In the genomic region with DNA sequence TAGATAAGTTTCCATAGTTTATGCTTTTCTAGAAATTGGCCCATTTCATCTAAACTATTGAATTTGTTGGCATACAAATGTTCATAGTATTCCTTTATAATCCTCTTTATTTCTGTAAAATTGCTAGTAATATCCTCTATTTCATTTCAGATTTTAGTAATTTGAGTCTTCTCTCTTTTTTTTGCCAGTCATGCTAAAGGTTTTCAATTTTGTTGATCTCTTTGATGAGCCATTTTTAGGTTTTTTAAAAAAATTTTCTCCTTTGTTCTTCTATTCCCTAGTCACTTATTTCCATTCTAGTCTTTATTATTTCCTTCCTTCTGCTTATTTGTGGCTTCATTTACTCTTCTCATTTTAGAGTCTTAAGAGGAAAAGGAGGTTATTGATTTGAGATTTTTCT, we compare ENCODE assay signal across 2 cellular contexts.
TF ChIP-seq lines count a peak whose summit lies in the region.

No MANE protein-coding gene starts in this region.

TF ChIP-seq in HepG2, 621 proteins besides CTCF, POLR2A, EP300 and RAD21:
- TF ChIP-seq GLI4 (CRISPR knock-in tag; IDR thresholded peaks at IDR 0.05; ENCODE audit: borderline replicate concordance) (no peak), NFE2L2 (IDR thresholded peaks at IDR 0.05; ENCODE audit: low read length) (peak; percentile 65)

TF ChIP-seq in IMR-90, 13 proteins besides CTCF, POLR2A, EP300 and RAD21:
- TF ChIP-seq NFE2L2 (IDR thresholded peaks at IDR 0.05; ENCODE audit: low read depth, low read length) (peak; percentile 43; the same call in 1 of the 2 replicates), RFX5 (IDR thresholded peaks at IDR 0.05; ENCODE audit: low read depth, low read length) (no peak), MAZ (IDR thresholded peaks at IDR 0.05; ENCODE audit: borderline replicate concordance, low read depth, low read length) (no peak), BHLHE40 (IDR thresholded peaks at IDR 0.05; ENCODE audit: low read depth, low read length) (no peak), CHD1 (IDR thresholded peaks at IDR 0.05; ENCODE audit: low read depth, low read length) (no peak), SMC3 (IDR thresholded peaks at IDR 0.05; ENCODE audit: low read depth, low read length) (no peak), RCOR1 (IDR thresholded peaks at IDR 0.05; ENCODE audit: insufficient replicate concordance, low read length) (no peak)
- TF ChIP-seq, protein P1, sequence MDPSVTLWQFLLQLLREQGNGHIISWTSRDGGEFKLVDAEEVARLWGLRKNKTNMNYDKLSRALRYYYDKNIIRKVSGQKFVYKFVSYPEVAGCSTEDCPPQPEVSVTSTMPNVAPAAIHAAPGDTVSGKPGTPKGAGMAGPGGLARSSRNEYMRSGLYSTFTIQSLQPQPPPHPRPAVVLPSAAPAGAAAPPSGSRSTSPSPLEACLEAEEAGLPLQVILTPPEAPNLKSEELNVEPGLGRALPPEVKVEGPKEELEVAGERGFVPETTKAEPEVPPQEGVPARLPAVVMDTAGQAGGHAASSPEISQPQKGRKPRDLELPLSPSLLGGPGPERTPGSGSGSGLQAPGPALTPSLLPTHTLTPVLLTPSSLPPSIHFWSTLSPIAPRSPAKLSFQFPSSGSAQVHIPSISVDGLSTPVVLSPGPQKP (IDR thresholded peaks at IDR 0.05; ENCODE audit: borderline replicate concordance, low read depth, low read length): no peak
